In the genomic region with DNA sequence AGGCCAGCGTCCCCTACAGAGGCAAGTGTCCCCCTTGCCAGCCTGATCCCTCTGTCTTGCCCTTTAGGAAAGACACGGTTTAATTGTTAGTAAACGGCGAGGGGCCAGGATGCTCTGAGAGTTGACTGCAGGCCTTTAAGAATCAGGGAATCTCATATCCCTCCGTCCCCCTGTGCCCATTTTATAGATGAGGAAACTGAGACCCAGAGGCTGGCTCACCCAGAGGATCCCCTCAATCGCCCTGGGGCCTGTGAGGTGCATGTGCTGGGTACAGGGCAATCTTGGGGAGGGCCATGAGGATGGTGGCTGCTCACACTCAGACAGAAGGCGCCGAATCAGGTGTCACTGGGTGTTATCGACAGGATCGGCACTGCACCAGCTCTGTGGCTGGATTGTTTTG, we compare ENCODE assay signal across 13 cellular contexts. TPM values are rescaled to one million over a fixed set of nuclear protein-coding genes. Genes with fewer than 3 reads are reported as not detected.
DNase-seq lines count a peak whose midpoint lies in the region; ATAC-seq and TF ChIP-seq lines count a peak whose summit lies in the region.
"Had no signal": no experiment of that assay in that cellular context is flagged by ENCODE, and none has a peak within 500 bp of the region (broad histone marks: within the 10 kb centered on the region; RNA-seq: fewer than 3 reads in every experiment).

No MANE protein-coding gene starts in this region.

- H3K36me3 ChIP-seq in BJ (ENCODE audit: control insufficient read depth, insufficient read depth, low read length) (no peaks in the 10 kb centered on the region), SJSA1 (no peaks in the 10 kb centered on the region), parathyroid adenoma (ENCODE audit: control insufficient read depth, insufficient read depth, low read length) (no peaks in the 10 kb centered on the region), transverse colon (no peaks in the 10 kb centered on the region)

- DNase-seq in BJ (ENCODE audit: low read depth) (no peak), SJSA1 (ENCODE audit: low read depth in 1 of 2, low spot score in 2 of 2) (no peak), fibroblast of pulmonary artery (ENCODE audit: low read depth) (no peak), hypothalamus (lab: John Stamatoyannopoulos, UW) (no peak), transverse colon (no peak)
- DNase-seq: activated effector memory CD4-positive, alpha-beta T cell treated with Interleukin-2 at 50 U/mL for 16 hours; HCEC 1CT; left ventricle myocardium superior; NCI-H1092 treated with DMSO at 0.1 percent for 48 hours had no signal

- intact Hi-C loops in transverse colon (cut with DNase I; ENCODE audit: low total_unique reads), result no loop called here

- WGBS in transverse colon (ENCODE audit: low coverage in 1 of 2), 2 donors, result 66% methylated on average over 10 of the region's 10 CpGs; no CpG with 5 or more reads in 1 of the 2 donors

- in situ Hi-C loops in transverse colon (cut with MboI; ENCODE audit: low pct_ligation_motif_present in 1 of 4, low pct_unique_long_range_greater_than_20kb in 1 of 4, low sequenced_read_pairs in 3 of 4), result no loop called here

- TF ChIP-seq CTCF in BJ (IDR thresholded peaks at IDR 0.05; ENCODE audit: insufficient read depth, low read depth, low read length) (no peak), fibroblast of pulmonary artery (IDR thresholded peaks at IDR 0.05; ENCODE audit: low read length, missing control alignments) (no peak), parathyroid adenoma (IDR thresholded peaks at IDR 0.05) (no peak), transverse colon (IDR thresholded peaks at IDR 0.05) (no peak)

- no peak for ATAC-seq in HG03460 (IDR thresholded peaks at IDR 0.05; ENCODE audit: unreplicated experiment)
- no peak for ATAC-seq in activated CD4-positive, CD25-positive, alpha-beta regulatory T cell treated with anti-CD3 and anti-CD28 coated beads, Interleukin-2, amount 50 U/mL, for 24 hours

- H3K27ac ChIP-seq in SJSA1 (no peak overlapping the region), parathyroid adenoma (no peak overlapping the region), transverse colon (no peak overlapping the region)

- TF ChIP-seq EP300 in transverse colon (IDR thresholded peaks at IDR 0.05; ENCODE audit: low read depth), result no peak

- no peak for TF ChIP-seq POLR2A in transverse colon (IDR thresholded peaks at IDR 0.05)

- no peak overlapping the region for H3K9ac ChIP-seq in parathyroid adenoma

- H3K4me3 ChIP-seq in BJ (ENCODE audit: low read depth, low read length), result peak overlapping the region; percentile 41
- peak overlapping the region; percentile 41 for H3K4me3 ChIP-seq in SJSA1
- peak overlapping the region; percentile 35 for H3K4me3 ChIP-seq in fibroblast of pulmonary artery (replicated peaks; ENCODE audit: low read depth, low read length)
- no peak overlapping the region for H3K4me3 ChIP-seq in parathyroid adenoma (ENCODE audit: low read depth, low read length)
- H3K4me3 ChIP-seq in transverse colon, result peak overlapping the region in 2 of 4 donors; percentile 6 to 40

- H3K27me3 ChIP-seq in BJ (ENCODE audit: control insufficient read depth, insufficient read depth, low read length) (no peaks in the 10 kb centered on the region), SJSA1 (replicated peaks) (no peaks in the 10 kb centered on the region), parathyroid adenoma (ENCODE audit: control insufficient read depth, insufficient read depth, low read length) (no peaks in the 10 kb centered on the region), transverse colon (peaks cover 7% of the 10 kb centered on the region)

- POLR2A ChIA-PET in BJ (lab: Charles Lee), result no interaction called here

- CTCF ChIA-PET in BJ (lab: Yijun Ruan, JAX), result no interaction called here

- H3K4me1 ChIP-seq in SJSA1 (replicated peaks) (peaks cover 32% of the 10 kb centered on the region), parathyroid adenoma (no peaks in the 10 kb centered on the region), transverse colon (no peaks in the 10 kb centered on the region)

- no peaks in the 10 kb centered on the region for H3K9me3 ChIP-seq in SJSA1 (replicated peaks)
- no peaks in the 10 kb centered on the region for H3K9me3 ChIP-seq in parathyroid adenoma (ENCODE audit: control insufficient read depth, low read length)
- no peaks in the 10 kb centered on the region for H3K9me3 ChIP-seq in transverse colon

- no peaks in the 10 kb centered on the region for H3K79me2 ChIP-seq in parathyroid adenoma

- peak overlapping the region; percentile 42 for H2AFZ ChIP-seq in parathyroid adenoma

- H3K4me2 ChIP-seq in parathyroid adenoma (ENCODE audit: low read length), result no peak overlapping the region

RNA-seq across cellular contexts. Expression of gene ZNF185, which starts 0.6 kb away (rescaled TPM):
- polyA plus RNA-seq in BJ (2011; rRNA removed), result 7.6 and 8.3 TPM in 2 replicates
- polyA minus RNA-seq in BJ (2011; rRNA and poly(A)+ RNA removed), result 4.5 and 5.7 TPM in 2 replicates
- total RNA-seq in SJSA1 (2014; rRNA removed; shearing (Covaris generic)), result 9.8 and 10.1 TPM in 2 replicates
- total RNA-seq in transverse colon, result 1 to 10 TPM in 2 of 4 donors, under 1 TPM in 1, not detected in 1; 0.40 to 4.1 (median 3.2) TPM
- total RNA-seq: G401 had no signal
